8 cellular contexts compared by ENCODE assay signal in genomic region chr14:60331201-60332045, GRCh38.
DNase-seq lines count a peak whose midpoint lies in the region; ATAC-seq, FAIRE-seq and TF ChIP-seq lines count a peak whose summit lies in the region.

No MANE protein-coding gene starts in this region.

- peak; percentile 62 for TF ChIP-seq CTCF in neural cell (IDR thresholded peaks at IDR 0.05; ENCODE audit: poor library complexity, severe bottlenecking)

- no peaks in the 10 kb centered on the region for H3K36me3 Mint-ChIP-seq in stimulated activated naive CD8-positive, alpha-beta T cell treated with anti-CD3 and anti-CD28 coated beads, Interleukin-15, Interleukin-2, amounts not matched to agents 100 ng/mL and 50 ng/mL, for 24 hours (ENCODE audit: low read depth)

- H3K27me3 Mint-ChIP-seq in stimulated activated naive CD8-positive, alpha-beta T cell treated with anti-CD3 and anti-CD28 coated beads, Interleukin-15, Interleukin-2, amounts not matched to agents 100 ng/mL and 50 ng/mL, for 24 hours, result peaks cover 47% of the 10 kb centered on the region

- no peak for TF ChIP-seq EP300 in neural cell (conservative IDR thresholded peaks at IDR 0.05; ENCODE audit: poor library complexity, severe bottlenecking)

- H2AFZ ChIP-seq in neural cell (ENCODE audit: low read depth, low read length), result no peak overlapping the region

- H3K4me3 Mint-ChIP-seq in stimulated activated naive CD8-positive, alpha-beta T cell treated with anti-CD3 and anti-CD28 coated beads, Interleukin-15, Interleukin-2, amounts not matched to agents 100 ng/mL and 50 ng/mL, for 24 hours, result peak overlapping the region; percentile 92

- no peak overlapping the region for H3K4me2 ChIP-seq in neural cell (ENCODE audit: low read length)

- no peaks in the 10 kb centered on the region for H4K20me1 ChIP-seq in neural cell (ENCODE audit: insufficient read depth)

- H3K4me3 ChIP-seq in neural cell (ENCODE audit: low read length), result no peak overlapping the region

- H3F3A ChIP-seq in neural cell (ENCODE audit: insufficient read depth, low read length, poor library complexity, severe bottlenecking), result no peaks in the 10 kb centered on the region

- no peaks in the 10 kb centered on the region for H3K27me3 ChIP-seq in neural cell (ENCODE audit: insufficient read depth, low read depth, low read length)

- DNase-seq in DMS 273 treated with DMSO at 0.1 percent for 48 hours (lab: John Stamatoyannopoulos, UW), result peak; percentile 31
- peak; percentile 83 for DNase-seq in HTR-8/SVneo (ENCODE audit: insufficient read length, low spot score)
- DNase-seq in NOMO-1 treated with DMSO at 0.1 percent for 48 hours (lab: John Stamatoyannopoulos, UW; ENCODE audit: unreplicated experiment), result peak; percentile 79
- peak; percentile 73 for DNase-seq in activated T-cell treated with anti-CD3 and anti-CD28 coated beads for 24 hours (ENCODE audit: low read depth)
- peak; percentile 26 for DNase-seq in fibroblast of gingiva (ENCODE audit: low read depth)

- H3K9ac ChIP-seq in neural cell (ENCODE audit: low read length), result no peak overlapping the region

- peak; percentile 54 for TF ChIP-seq RAD21 in neural cell (conservative IDR thresholded peaks at IDR 0.05)

- H3K27ac ChIP-seq in neural cell (ENCODE audit: low read length), result no peak overlapping the region

- peak; percentile 97 for FAIRE-seq in HTR-8/SVneo (lab: Jason Lieb, UNC)

- no peaks in the 10 kb centered on the region for H3K9me3 ChIP-seq in neural cell (ENCODE audit: low read length)

- H3K9me2 ChIP-seq in neural cell (ENCODE audit: insufficient read depth, low read length), result no peaks in the 10 kb centered on the region

- H3K9me3 Mint-ChIP-seq in stimulated activated naive CD8-positive, alpha-beta T cell treated with anti-CD3 and anti-CD28 coated beads, Interleukin-15, Interleukin-2, amounts not matched to agents 100 ng/mL and 50 ng/mL, for 24 hours, result no peaks in the 10 kb centered on the region

- ATAC-seq in GM21367 (IDR thresholded peaks at IDR 0.05; ENCODE audit: unreplicated experiment), result peak; percentile 65

- H3K36me3 ChIP-seq in neural cell (ENCODE audit: insufficient read depth, low read length), result no peaks in the 10 kb centered on the region

- H3K79me2 ChIP-seq in neural cell (replicated peaks; ENCODE audit: insufficient read depth, low read length), result no peaks in the 10 kb centered on the region

- H3K4me1 Mint-ChIP-seq in stimulated activated naive CD8-positive, alpha-beta T cell treated with anti-CD3 and anti-CD28 coated beads, Interleukin-15, Interleukin-2, amounts not matched to agents 100 ng/mL and 50 ng/mL, for 24 hours (ENCODE audit: low read depth), result peaks cover 44% of the 10 kb centered on the region

- H3K27ac Mint-ChIP-seq in stimulated activated naive CD8-positive, alpha-beta T cell treated with anti-CD3 and anti-CD28 coated beads, Interleukin-15, Interleukin-2, amounts not matched to agents 100 ng/mL and 50 ng/mL, for 24 hours, result peak overlapping the region; percentile 96

TF ChIP-seq in neural cell, 6 proteins besides CTCF, POLR2A, EP300 and RAD21:
- TF ChIP-seq POLR2AphosphoS5 (IDR thresholded peaks at IDR 0.05) (no peak), MXI1 (conservative IDR thresholded peaks at IDR 0.05; ENCODE audit: poor library complexity, severe bottlenecking) (no peak), SMC3 (conservative IDR thresholded peaks at IDR 0.05; ENCODE audit: poor library complexity) (peak; percentile 50)
- TF ChIP-seq, protein P1, sequence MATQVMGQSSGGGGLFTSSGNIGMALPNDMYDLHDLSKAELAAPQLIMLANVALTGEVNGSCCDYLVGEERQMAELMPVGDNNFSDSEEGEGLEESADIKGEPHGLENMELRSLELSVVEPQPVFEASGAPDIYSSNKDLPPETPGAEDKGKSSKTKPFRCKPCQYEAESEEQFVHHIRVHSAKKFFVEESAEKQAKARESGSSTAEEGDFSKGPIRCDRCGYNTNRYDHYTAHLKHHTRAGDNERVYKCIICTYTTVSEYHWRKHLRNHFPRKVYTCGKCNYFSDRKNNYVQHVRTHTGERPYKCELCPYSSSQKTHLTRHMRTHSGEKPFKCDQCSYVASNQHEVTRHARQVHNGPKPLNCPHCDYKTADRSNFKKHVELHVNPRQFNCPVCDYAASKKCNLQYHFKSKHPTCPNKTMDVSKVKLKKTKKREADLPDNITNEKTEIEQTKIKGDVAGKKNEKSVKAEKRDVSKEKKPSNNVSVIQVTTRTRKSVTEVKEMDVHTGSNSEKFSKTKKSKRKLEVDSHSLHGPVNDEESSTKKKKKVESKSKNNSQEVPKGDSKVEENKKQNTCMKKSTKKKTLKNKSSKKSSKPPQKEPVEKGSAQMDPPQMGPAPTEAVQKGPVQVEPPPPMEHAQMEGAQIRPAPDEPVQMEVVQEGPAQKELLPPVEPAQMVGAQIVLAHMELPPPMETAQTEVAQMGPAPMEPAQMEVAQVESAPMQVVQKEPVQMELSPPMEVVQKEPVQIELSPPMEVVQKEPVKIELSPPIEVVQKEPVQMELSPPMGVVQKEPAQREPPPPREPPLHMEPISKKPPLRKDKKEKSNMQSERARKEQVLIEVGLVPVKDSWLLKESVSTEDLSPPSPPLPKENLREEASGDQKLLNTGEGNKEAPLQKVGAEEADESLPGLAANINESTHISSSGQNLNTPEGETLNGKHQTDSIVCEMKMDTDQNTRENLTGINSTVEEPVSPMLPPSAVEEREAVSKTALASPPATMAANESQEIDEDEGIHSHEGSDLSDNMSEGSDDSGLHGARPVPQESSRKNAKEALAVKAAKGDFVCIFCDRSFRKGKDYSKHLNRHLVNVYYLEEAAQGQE (IDR thresholded peaks at IDR 0.05; ENCODE audit: borderline replicate concordance), result no peak

Comparison
In these comparisons a context has a peak if more than half of its experiments do, and no peak if none do; other contexts are left out.
1. DNase-seq: peak in every context shown above with its lines; median percentile 83 in HTR-8/SVneo; 79 in NOMO-1 treated with DMSO at 0.1 percent for 48 hours; 73 in activated T-cell treated with anti-CD3 and anti-CD28 coated beads for 24 hours; 31 in DMS 273 treated with DMSO at 0.1 percent for 48 hours; 26 in fibroblast of gingiva.